ENCODE assay signal across 9 cellular contexts in genomic region chr1:225446298-225446941, GRCh38. TPM values are rescaled to one million over a fixed set of nuclear protein-coding genes. Genes with fewer than 3 reads are reported as not detected.
A peak's percentile ranks its signal among the peaks of the same experiment; 100 is the strongest.
DNase-seq lines count a peak whose midpoint lies in the region; ATAC-seq and TF ChIP-seq lines count a peak whose summit lies in the region.
"Had no signal": no experiment of that assay in that cellular context is flagged by ENCODE, and none has a peak within 500 bp of the region (broad histone marks: within the 10 kb centered on the region; RNA-seq: fewer than 3 reads in every experiment).

No MANE protein-coding gene starts in this region.

- H3K4me1 ChIP-seq in BLaER1 treated with 17β-estradiol and CSF1 and Interleukin-3, amounts not matched to agents 10 nM and 100 nM: peaks cover 66 to 97% (median 83%) of the 10 kb centered on the region in 10 experiments
- H3K4me1 ChIP-seq in MM.1S (ENCODE audit: low read length) (peaks cover 45% of the 10 kb centered on the region), hepatocyte (ENCODE audit: insufficient read depth) (peaks cover 26% of the 10 kb centered on the region)

- H3K9me3 ChIP-seq in BLaER1 treated with 17β-estradiol and CSF1 and Interleukin-3, amounts not matched to agents 10 nM and 100 nM (replicated peaks in 1 of 11): peaks cover 0 to 11% (median 0%) of the 10 kb centered on the region in 11 experiments; a peak in 4 of 22 replicates
- H3K9me3 ChIP-seq in MM.1S (replicated peaks; ENCODE audit: insufficient read depth, low read length): no peaks in the 10 kb centered on the region
- H3K9me3 ChIP-seq in hepatocyte (ENCODE audit: low read depth): no peaks in the 10 kb centered on the region
- H3K9me3 ChIP-seq: SJCRH30 had no signal

- H3K79me2 ChIP-seq in MM.1S (ENCODE audit: low read length) (no peaks in the 10 kb centered on the region), hepatocyte (no peaks in the 10 kb centered on the region)

- H3K27me3 ChIP-seq in BLaER1 treated with 17β-estradiol and CSF1 and Interleukin-3, amounts not matched to agents 10 nM and 100 nM: no peaks in the 10 kb centered on the region
- H3K27me3 ChIP-seq in MM.1S (replicated peaks; ENCODE audit: insufficient read depth, low read length) (no peaks in the 10 kb centered on the region), hepatocyte (no peaks in the 10 kb centered on the region)

- H2AFZ ChIP-seq in MM.1S (ENCODE audit: low read length): peak overlapping the region; percentile 24; the same call in 1 of the 2 replicates
- H2AFZ ChIP-seq in hepatocyte: no peak overlapping the region

- DNase-seq in MM.1S (peak; percentile 21), coronary artery (ENCODE audit: low spot score) (no peak), pons (ENCODE audit: low spot score) (peak; percentile 45), hepatocyte (ENCODE audit: low spot score) (no peak)
- DNase-seq: SJCRH30 had no signal

- TF ChIP-seq CTCF in MM.1S (IDR thresholded peaks at IDR 0.05; ENCODE audit: low read length): no peak
- no peak for TF ChIP-seq CTCF in coronary artery (IDR thresholded peaks at IDR 0.05)
- no peak for TF ChIP-seq CTCF in hepatocyte (IDR thresholded peaks at IDR 0.05; ENCODE audit: poor library complexity)

- H4K20me1 ChIP-seq in BLaER1 treated with 17β-estradiol and CSF1 and Interleukin-3, amounts not matched to agents 10 nM and 100 nM: no peaks in the 10 kb centered on the region
- H4K20me1 ChIP-seq in MM.1S (ENCODE audit: insufficient read depth, low read length) (no peaks in the 10 kb centered on the region), hepatocyte (ENCODE audit: insufficient read depth, poor library complexity, severe bottlenecking) (no peaks in the 10 kb centered on the region)

- H3K9ac ChIP-seq in BLaER1 treated with 17β-estradiol and CSF1 and Interleukin-3, amounts not matched to agents 10 nM and 100 nM: peak overlapping the region; percentile 66 to 86 (median 78); a peak in 21 of 22 replicates
- H3K9ac ChIP-seq in MM.1S (ENCODE audit: low read length): no peak overlapping the region

- peak overlapping the region; percentile 85 to 99 (median 96); a peak in 21 of 22 replicates for H3K27ac ChIP-seq in BLaER1 treated with 17β-estradiol and CSF1 and Interleukin-3, amounts not matched to agents 10 nM and 100 nM
- peak overlapping the region; percentile 82; the same call in 1 of the 2 replicates for H3K27ac ChIP-seq in MM.1S (ENCODE audit: low read length)
- peak overlapping the region; percentile 80 to 85 for H3K27ac ChIP-seq in coronary artery
- no peak overlapping the region for H3K27ac ChIP-seq in hepatocyte
- H3K27ac ChIP-seq: SJCRH30 had no signal

- H3K9me2 ChIP-seq in MM.1S (replicated peaks; ENCODE audit: insufficient read depth, low read length) (no peaks in the 10 kb centered on the region), hepatocyte (replicated peaks; ENCODE audit: insufficient read depth) (no peaks in the 10 kb centered on the region)

- H3K36me3 ChIP-seq in BLaER1 treated with 17β-estradiol and CSF1 and Interleukin-3, amounts not matched to agents 10 nM and 100 nM: no peaks in the 10 kb centered on the region
- H3K36me3 ChIP-seq in MM.1S (replicated peaks; ENCODE audit: insufficient read depth, low read length) (no peaks in the 10 kb centered on the region), hepatocyte (replicated peaks; ENCODE audit: insufficient read depth, low read depth) (no peaks in the 10 kb centered on the region)
- H3K36me3 ChIP-seq: SJCRH30 had no signal

- peak overlapping the region; percentile 76 to 93 (median 86) for H3K4me2 ChIP-seq in BLaER1 treated with 17β-estradiol and CSF1 and Interleukin-3, amounts not matched to agents 10 nM and 100 nM
- H3K4me2 ChIP-seq in MM.1S (ENCODE audit: low read depth, low read length) (no peak overlapping the region), hepatocyte (no peak overlapping the region)

- peak overlapping the region in 4 of 10 experiments; percentile 3 to 22 (median 12); a peak in 3 of 20 replicates for H3K4me3 ChIP-seq in BLaER1 treated with 17β-estradiol and CSF1 and Interleukin-3, amounts not matched to agents 10 nM and 100 nM
- no peak overlapping the region for H3K4me3 ChIP-seq in MM.1S (ENCODE audit: low read length)
- no peak overlapping the region for H3K4me3 ChIP-seq in coronary artery
- H3K4me3 ChIP-seq in hepatocyte: no peak overlapping the region
- H3K4me3 ChIP-seq: SJCRH30 had no signal

- peaks cover 43% of the 10 kb centered on the region for H3F3A ChIP-seq in MM.1S (ENCODE audit: insufficient read depth, low read length)

- 56% methylated on average over 9 of the region's 9 CpGs for WGBS in hepatocyte (ENCODE audit: low lambda C conversion rate, missing lambda C conversion rate)

- ATAC-seq in HG03457 (IDR thresholded peaks at IDR 0.05; ENCODE audit: unreplicated experiment) (no peak), GM21825 (IDR thresholded peaks at IDR 0.05; ENCODE audit: unreplicated experiment) (no peak), HG03571 (IDR thresholded peaks at IDR 0.05; ENCODE audit: unreplicated experiment) (no peak)

RNA-seq across cellular contexts. Expression of gene LBR, which starts 18.6 kb away (rescaled TPM):
- 54.2 and 65.9 TPM in 2 replicates for total RNA-seq in hepatocyte
- polyA plus RNA-seq in hepatocyte: 29.6 and 33.3 TPM in 2 replicates

Comparison
In these comparisons a context has a peak if more than half of its experiments do, and no peak if none do; other contexts are left out.
1. H3K4me2 ChIP-seq: peak in BLaER1 treated with 17β-estradiol and CSF1 and Interleukin-3, amounts not matched to agents 10 nM and 100 nM (11 of 11); none in MM.1S (single experiment) and hepatocyte (single experiment).
2. DNase-seq: peak in MM.1S (single experiment) and pons (single experiment); none in coronary artery (single experiment) and hepatocyte (single experiment).